8 cellular contexts compared by ENCODE assay signal in genomic region chr6:83429857-83430605, GRCh38. TPM values are rescaled to one million over a fixed set of nuclear protein-coding genes. Genes with fewer than 3 reads are reported as not detected.
DNase-seq lines count a peak whose midpoint lies in the region; ATAC-seq, FAIRE-seq and TF ChIP-seq lines count a peak whose summit lies in the region.

No MANE protein-coding gene starts in this region.

- peak overlapping the region; percentile 69 for H3K27ac ChIP-seq in mammary epithelial cell (ENCODE audit: insufficient read depth, low read depth, low read length)
- H3K27ac ChIP-seq in keratinocyte (ENCODE audit: control insufficient read depth, insufficient read depth, low read length): peak overlapping the region; percentile 38
- H3K27ac ChIP-seq in subcutaneous abdominal adipose tissue (ENCODE audit: low read depth, low read length): peak overlapping the region; percentile 82

- dilution Hi-C loops in mammary epithelial cell (cut with HindIII; ENCODE audit: low sequenced_read_pairs): no loop called here
- dilution Hi-C loops in keratinocyte (cut with MboI; ENCODE audit: extremely low pct_ligation_motif_present, low sequenced_read_pairs): no loop called here

- H2AFZ ChIP-seq in mammary epithelial cell (ENCODE audit: low read depth, low read length) (peak overlapping the region; percentile 92), keratinocyte (ENCODE audit: control insufficient read depth, low read length) (peak overlapping the region; percentile 27)

- WGBS in mammary epithelial cell (ENCODE audit: low coverage, missing lambda C conversion rate): 26% methylated on average over 13 of the region's 13 CpGs

- peaks cover 7% of the 10 kb centered on the region for H3K4me1 ChIP-seq in mammary epithelial cell (ENCODE audit: insufficient read depth, low read length)
- peaks cover 14% of the 10 kb centered on the region for H3K4me1 ChIP-seq in keratinocyte (ENCODE audit: control insufficient read depth, extremely low read depth, insufficient read depth, low read length)
- H3K4me1 ChIP-seq in subcutaneous abdominal adipose tissue (ENCODE audit: control insufficient read depth in 5 of 5, insufficient read depth in 5 of 5, low read length in 5 of 5): peaks cover 0 to 35% (median 28%) of the 10 kb centered on the region in 5 donors

- peaks cover 51% of the 10 kb centered on the region for H3K79me2 ChIP-seq in mammary epithelial cell (ENCODE audit: insufficient read depth, low read length)
- H3K79me2 ChIP-seq in keratinocyte (ENCODE audit: control insufficient read depth, insufficient read depth, low read length): peaks cover 47% of the 10 kb centered on the region

- peak overlapping the region; percentile 56 for H3K9ac ChIP-seq in mammary epithelial cell (ENCODE audit: insufficient read depth, low read length)
- H3K9ac ChIP-seq in keratinocyte (ENCODE audit: control insufficient read depth, extremely low read depth, insufficient read depth, low read length): peak overlapping the region; percentile 83
- peak overlapping the region; percentile 30 to 92 (median 84) for H3K9ac ChIP-seq in subcutaneous abdominal adipose tissue (ENCODE audit: low read length in 5 of 5)

- H3K27me3 ChIP-seq in mammary epithelial cell (ENCODE audit: insufficient read depth, low read length) (no peaks in the 10 kb centered on the region), keratinocyte (ENCODE audit: control insufficient read depth, extremely low read depth, insufficient read depth, low read length) (no peaks in the 10 kb centered on the region), subcutaneous abdominal adipose tissue (ENCODE audit: control insufficient read depth in 5 of 5, insufficient read depth in 4 of 5, low read length in 5 of 5) (no peaks in the 10 kb centered on the region)

- H3K4me2 ChIP-seq in mammary epithelial cell (ENCODE audit: insufficient read depth, low read depth, low read length) (peak overlapping the region; percentile 78), keratinocyte (ENCODE audit: control insufficient read depth, extremely low read depth, insufficient read depth, low read depth, low read length) (peak overlapping the region; percentile 62)

- peaks cover 37% of the 10 kb centered on the region for H3K27me3 Mint-ChIP-seq in stimulated activated naive CD8-positive, alpha-beta T cell treated with anti-CD3 and anti-CD28 coated beads, Interleukin-15, Interleukin-2, amounts not matched to agents 100 ng/mL and 50 ng/mL, for 24 hours

- peak; percentile 91 for FAIRE-seq in keratinocyte (lab: Jason Lieb, UNC)

- H3K36me3 ChIP-seq in mammary epithelial cell (ENCODE audit: insufficient read depth, low read length) (no peaks in the 10 kb centered on the region), keratinocyte (ENCODE audit: control insufficient read depth in 2 of 2, extremely low read depth in 1 of 2, insufficient read depth in 2 of 2, low read length in 2 of 2) (peaks cover 0 to 2% of the 10 kb centered on the region in 2 experiments), subcutaneous abdominal adipose tissue (ENCODE audit: control insufficient read depth in 5 of 5, insufficient read depth in 5 of 5, low read length in 5 of 5) (peaks cover 0 to 2% (median 0%) of the 10 kb centered on the region in 5 donors)

- in situ Hi-C loops in mammary epithelial cell (cut with MboI; ENCODE audit: low sequenced_read_pairs in 2 of 2): no loop called here

- H4K20me1 ChIP-seq in mammary epithelial cell (ENCODE audit: insufficient read depth, low read length): no peaks in the 10 kb centered on the region
- H4K20me1 ChIP-seq in keratinocyte (ENCODE audit: control insufficient read depth, extremely low read depth, insufficient read depth, low read length): no peaks in the 10 kb centered on the region

- H3K9me3 Mint-ChIP-seq in stimulated activated naive CD8-positive, alpha-beta T cell treated with anti-CD3 and anti-CD28 coated beads, Interleukin-15, Interleukin-2, amounts not matched to agents 100 ng/mL and 50 ng/mL, for 24 hours: no peaks in the 10 kb centered on the region

- TF ChIP-seq CTCF in mammary epithelial cell (conservative IDR thresholded peaks at IDR 0.05 in 1 of 2, IDR thresholded peaks at IDR 0.05 in 1 of 2; ENCODE audit: extremely low read depth in 1 of 2, insufficient read depth in 1 of 2, low read depth in 1 of 2, low read length in 2 of 2) (no peak), keratinocyte (optimal IDR thresholded peaks at IDR 0.05 in 1 of 3, IDR thresholded peaks at IDR 0.05 in 1 of 3, conservative IDR thresholded peaks at IDR 0.05 in 1 of 3; ENCODE audit: extremely low read depth in 1 of 3, insufficient read depth in 2 of 3, low read length in 3 of 3) (no peak)

- ATAC-seq in stimulated activated naive CD8-positive, alpha-beta T cell treated with anti-CD3 and anti-CD28 coated beads, Interleukin-15, Interleukin-2, amounts not matched to agents 100 U/mL and 50 U/mL, for 24 hours: no peak
- no peak for ATAC-seq in HG02981 (IDR thresholded peaks at IDR 0.05; ENCODE audit: unreplicated experiment)

- H3K9me1 ChIP-seq in keratinocyte (ENCODE audit: control insufficient read depth, extremely low read depth, insufficient read depth, low read length): no peaks in the 10 kb centered on the region

- intact Hi-C loops in mammary epithelial cell (cut with micrococcal nuclease): loop anchor here (2.0 kb wide), 1 partner anchor 363 kb away; the partner anchor contains the start of gene DOP1A

- BruUV-seq in mammary epithelial cell (replicated peaks; lab: Mats Ljungman, UMichigan): no TSS peak

- H3K9me3 ChIP-seq in mammary epithelial cell (replicated peaks; ENCODE audit: insufficient read depth, low read length) (peaks cover 2% of the 10 kb centered on the region), keratinocyte (ENCODE audit: control insufficient read depth, low read depth, low read length) (no peaks in the 10 kb centered on the region), subcutaneous abdominal adipose tissue (ENCODE audit: control insufficient read depth in 5 of 5, low read length in 5 of 5) (no peaks in the 10 kb centered on the region)

- DNase-seq in stimulated activated naive CD8-positive, alpha-beta T cell treated with anti-CD3 and anti-CD28 coated beads, Interleukin-15, Interleukin-2, amounts not matched to agents 100 U/mL and 50 U/mL, for 24 hours: no peak
- DNase-seq in HuH-7 (ENCODE audit: low spot score) (peak; percentile 25), mammary epithelial cell (peak; percentile 59), keratinocyte (ENCODE audit: low read depth, low spot score) (no peak), NCI-H187 (lab: John Stamatoyannopoulos, UW) (no peak)

- H3K4me3 ChIP-seq in mammary epithelial cell (replicated peaks in 1 of 3; ENCODE audit: insufficient read depth in 1 of 3, low read depth in 2 of 3, low read length in 3 of 3): peak overlapping the region; percentile 40 to 63 (median 61)
- peak overlapping the region; percentile 61 to 82 (median 63) for H3K4me3 ChIP-seq in keratinocyte (ENCODE audit: control insufficient read depth in 2 of 3, extremely low read depth in 1 of 3, insufficient read depth in 2 of 3, low read depth in 1 of 3, low read length in 3 of 3)
- H3K4me3 ChIP-seq in subcutaneous abdominal adipose tissue (ENCODE audit: low read depth in 1 of 5, low read length in 5 of 5): peak overlapping the region; percentile 65 to 91 (median 78)

- no peaks in the 10 kb centered on the region for H3K36me3 Mint-ChIP-seq in stimulated activated naive CD8-positive, alpha-beta T cell treated with anti-CD3 and anti-CD28 coated beads, Interleukin-15, Interleukin-2, amounts not matched to agents 100 ng/mL and 50 ng/mL, for 24 hours (ENCODE audit: low read depth)

- H3K4me3 Mint-ChIP-seq in stimulated activated naive CD8-positive, alpha-beta T cell treated with anti-CD3 and anti-CD28 coated beads, Interleukin-15, Interleukin-2, amounts not matched to agents 100 ng/mL and 50 ng/mL, for 24 hours: peak overlapping the region; percentile 8

- no peak overlapping the region for H3K27ac Mint-ChIP-seq in stimulated activated naive CD8-positive, alpha-beta T cell treated with anti-CD3 and anti-CD28 coated beads, Interleukin-15, Interleukin-2, amounts not matched to agents 100 ng/mL and 50 ng/mL, for 24 hours

- CTCF ChIA-PET in mammary epithelial cell (lab: Charles Lee; ENCODE audit: low non-redundant PET): interaction anchor here (0.5 to 0.7 kb wide), 3 partner anchors 83 to 365 kb away, joined by 3 read pairs; partner anchors contain the start of genes PRSS35 and UBE3D

- no peaks in the 10 kb centered on the region for H3K4me1 Mint-ChIP-seq in stimulated activated naive CD8-positive, alpha-beta T cell treated with anti-CD3 and anti-CD28 coated beads, Interleukin-15, Interleukin-2, amounts not matched to agents 100 ng/mL and 50 ng/mL, for 24 hours (ENCODE audit: low read depth)

RNA-seq across cellular contexts. Expression of gene ME1, which starts 0.8 kb away (rescaled TPM):
- total RNA-seq in mammary epithelial cell: 10 to 100 TPM; 28.8 to 36.3 TPM
- polyA plus RNA-seq in mammary epithelial cell (11.5 TPM), keratinocyte (16.7 to 31.5 TPM (median 27.7 TPM) in 3 replicates)
- polyA minus RNA-seq in mammary epithelial cell (26.8 TPM), keratinocyte (13.0 to 28.7 TPM (median 14.8 TPM) in 3 replicates)
- polyA plus RNA-seq in keratinocyte (2011; ENCODE audit: low read depth): 29.2 TPM
- 26.6 and 45.4 TPM in 2 replicates for polyA plus RNA-seq in keratinocyte (2011; cell fraction: cytosol; rRNA removed)
- polyA plus RNA-seq in keratinocyte (2011; cell fraction: nucleus; rRNA removed): 23.5 and 30.2 TPM in 2 replicates
- polyA plus RNA-seq in keratinocyte (2012; ENCODE audit: low replicate concordance): 20.7 and 39.3 TPM in 2 replicates
- 21.9 TPM for polyA minus RNA-seq in keratinocyte (2011; cell fraction: cytosol; rRNA and poly(A)+ RNA removed)
- polyA minus RNA-seq in keratinocyte (2011; cell fraction: nucleus; rRNA and poly(A)+ RNA removed): 12.8 and 24.7 TPM in 2 replicates

Comparison
In these comparisons a context has a peak if more than half of its experiments do, and no peak if none do; other contexts are left out.
1. DNase-seq: peak in HuH-7 (single experiment) and mammary epithelial cell (single experiment); none in stimulated activated naive CD8-positive, alpha-beta T cell treated with anti-CD3 and anti-CD28 coated beads, Interleukin-15, Interleukin-2, amounts not matched to agents 100 U/mL and 50 U/mL, for 24 hours (single experiment), keratinocyte (single experiment) and NCI-H187 (0 of 2).
2. Peak in every context shown above with its lines, with median percentiles within 50 percentile points of each other: H3K27ac ChIP-seq, H3K4me3 ChIP-seq and H3K9ac ChIP-seq.